25 cellular contexts compared by ENCODE assay signal in genomic region chr7:120994512-120995363, GRCh38. TPM values are rescaled to one million over a fixed set of nuclear protein-coding genes. Genes with fewer than 3 reads are reported as not detected.
DNase-seq lines count a peak whose midpoint lies in the region; ATAC-seq and TF ChIP-seq lines count a peak whose summit lies in the region.
"Had no signal": no experiment of that assay in that cellular context is flagged by ENCODE, and none has a peak within 500 bp of the region (broad histone marks: within the 10 kb centered on the region; RNA-seq: fewer than 3 reads in every experiment).

No MANE protein-coding gene starts in this region.

- no peak overlapping the region for H2AFZ ChIP-seq in hepatocyte
- H2AFZ ChIP-seq: neural progenitor cell had no signal

- H3K4me1 ChIP-seq in hepatocyte (ENCODE audit: insufficient read depth) = peaks cover 13% of the 10 kb centered on the region
- peaks cover 6 to 72% (median 72%) of the 10 kb centered on the region in 5 donors for H3K4me1 ChIP-seq in subcutaneous abdominal adipose tissue (ENCODE audit: control insufficient read depth in 5 of 5, insufficient read depth in 5 of 5, low read length in 5 of 5)
- peaks cover 16% of the 10 kb centered on the region for H3K4me1 ChIP-seq in foreskin keratinocyte
- H3K4me1 ChIP-seq: Caco-2, neural progenitor cell, testis had no signal

- H3K27me3 ChIP-seq in hepatocyte = no peaks in the 10 kb centered on the region
- no peaks in the 10 kb centered on the region for H3K27me3 ChIP-seq in subcutaneous abdominal adipose tissue (ENCODE audit: control insufficient read depth in 5 of 5, insufficient read depth in 4 of 5, low read length in 5 of 5)
- no peaks in the 10 kb centered on the region for H3K27me3 ChIP-seq in foreskin keratinocyte
- H3K27me3 ChIP-seq: right lobe of liver, testis had no signal

- no peak for TF ChIP-seq CTCF in hepatocyte (IDR thresholded peaks at IDR 0.05; ENCODE audit: poor library complexity)
- TF ChIP-seq CTCF in foreskin fibroblast (IDR thresholded peaks at IDR 0.05; ENCODE audit: low read depth, low read length) = no peak
- TF ChIP-seq CTCF in foreskin keratinocyte (conservative IDR thresholded peaks at IDR 0.05) = no peak

- H3K79me2 ChIP-seq in hepatocyte = peaks cover 55% of the 10 kb centered on the region

- peak; percentile 64 for DNase-seq in CD1c-positive myeloid dendritic cell (ENCODE audit: extremely low spot score)
- peak; percentile 44 for DNase-seq in SKM-1 treated with dmso at 0.1 percent for 144 hours (lab: John Stamatoyannopoulos, UW; ENCODE audit: unreplicated experiment)
- no peak for DNase-seq in hepatocyte (ENCODE audit: low spot score)
- DNase-seq in foreskin fibroblast = no peak
- no peak for DNase-seq in foreskin keratinocyte
- DNase-seq in mesenteric fat pad (ENCODE audit: low spot score) = no peak
- DNase-seq: activated CD4-positive, alpha-beta T cell treated with anti-CD3 and anti-CD28 coated beads, Interleukin-2, amount 10 ng/mL, durations not matched to agents 24 days and 14 days; activated effector memory CD4-positive, alpha-beta T cell treated with anti-CD3 and anti-CD28 coated beads, Interleukin-2, amount 50 U/mL, for 16 hours; activated naive CD8-positive, alpha-beta T cell treated with anti-CD3 and anti-CD28 coated beads for 36 hours; activated T-cell treated with anti-CD3 and anti-CD28 coated beads, Interleukin-2, amount 50 U/mL, for 1 hour; Caco-2; MM.1S; NCI-H1436; NCI-H446; posterior cingulate gyrus; right lobe of liver; stimulated activated naive CD4-positive, alpha-beta T cell; T-helper 2 cell; testis; WERI-Rb-1 had no signal

- H3K4me2 ChIP-seq in hepatocyte = peak overlapping the region; percentile 86
- H3K4me2 ChIP-seq: neural progenitor cell had no signal

- 95% methylated on average over 4 of the region's 4 CpGs for WGBS in hepatocyte (ENCODE audit: low lambda C conversion rate, missing lambda C conversion rate)

- no peaks in the 10 kb centered on the region for H3K9me2 ChIP-seq in hepatocyte (replicated peaks; ENCODE audit: insufficient read depth)

- H3K4me3 ChIP-seq in hepatocyte (no peak overlapping the region), subcutaneous abdominal adipose tissue (ENCODE audit: low read depth in 1 of 5, low read length in 5 of 5) (no peak overlapping the region), foreskin fibroblast (ENCODE audit: low read depth in 1 of 2, low read length in 2 of 2) (no peak overlapping the region)
- H3K4me3 ChIP-seq: neural progenitor cell, right lobe of liver, SK-N-MC, testis had no signal

- no peak overlapping the region for H3K9ac ChIP-seq in subcutaneous abdominal adipose tissue (ENCODE audit: low read length in 5 of 5)
- H3K9ac ChIP-seq: neural progenitor cell had no signal

- no peaks in the 10 kb centered on the region for H4K20me1 ChIP-seq in hepatocyte (ENCODE audit: insufficient read depth, poor library complexity, severe bottlenecking)

- H3K9me3 ChIP-seq in hepatocyte (ENCODE audit: low read depth) (no peaks in the 10 kb centered on the region), subcutaneous abdominal adipose tissue (ENCODE audit: control insufficient read depth in 5 of 5, low read length in 5 of 5) (no peaks in the 10 kb centered on the region)
- H3K9me3 ChIP-seq: Caco-2, right lobe of liver, testis had no signal

- no peak overlapping the region for H3K27ac ChIP-seq in hepatocyte
- peak overlapping the region; percentile 60 for H3K27ac ChIP-seq in subcutaneous abdominal adipose tissue (ENCODE audit: low read depth, low read length)
- no peak overlapping the region for H3K27ac ChIP-seq in foreskin keratinocyte
- H3K27ac ChIP-seq: neural progenitor cell, SK-N-MC, WERI-Rb-1 had no signal

- H3K36me3 ChIP-seq in hepatocyte (replicated peaks; ENCODE audit: insufficient read depth, low read depth) (no peaks in the 10 kb centered on the region), subcutaneous abdominal adipose tissue (ENCODE audit: control insufficient read depth in 5 of 5, insufficient read depth in 5 of 5, low read length in 5 of 5) (peaks cover 0 to 5% (median 0%) of the 10 kb centered on the region in 5 donors)
- H3K36me3 ChIP-seq: neural progenitor cell, right lobe of liver, WERI-Rb-1 had no signal

- ATAC-seq in foreskin keratinocyte (no peak), HG03097 (IDR thresholded peaks at IDR 0.05; ENCODE audit: low FRiP score, unreplicated experiment) (no peak)

RNA-seq across cellular contexts. Expression of gene CPED1, which starts 6.2 kb away (rescaled TPM):
- total RNA-seq in hepatocyte = 29.4 and 30.5 TPM in 2 replicates
- 8.1 and 10.1 TPM in 2 replicates for polyA plus RNA-seq in hepatocyte
- total RNA-seq in foreskin keratinocyte = 1.3 and 3.6 TPM in 2 replicates
- 0.57 and 0.76 TPM in 2 replicates for polyA plus RNA-seq in foreskin keratinocyte
- 44.4 TPM for total RNA-seq in mesenteric fat pad
- total RNA-seq: activated CD4-positive, alpha-beta T cell treated with anti-CD3 and anti-CD28 coated beads, Interleukin-2, amount 10 ng/mL, durations not matched to agents 24 days and 14 days; activated naive CD8-positive, alpha-beta T cell treated with anti-CD3 and anti-CD28 coated beads for 36 hours; HT-29 had no signal

RNA-seq across cellular contexts. Expression of gene ING3, which starts 44.2 kb away (rescaled TPM):
- total RNA-seq in hepatocyte = 21.0 and 29.6 TPM in 2 replicates
- 14.1 and 17.6 TPM in 2 replicates for polyA plus RNA-seq in hepatocyte
- 9.9 and 10.7 TPM in 2 replicates for total RNA-seq in foreskin keratinocyte
- 4.8 and 5.5 TPM in 2 replicates for polyA plus RNA-seq in foreskin keratinocyte
- 14.3 TPM for total RNA-seq in mesenteric fat pad

Comparison
In these comparisons a context has a peak if more than half of its experiments do, and no peak if none do; other contexts are left out.
1. DNase-seq: peak in CD1c-positive myeloid dendritic cell (single experiment) and SKM-1 treated with dmso at 0.1 percent for 144 hours (single experiment); none in hepatocyte (single experiment), foreskin fibroblast (0 of 2), foreskin keratinocyte (0 of 2) and mesenteric fat pad (single experiment).